In the genomic region with DNA sequence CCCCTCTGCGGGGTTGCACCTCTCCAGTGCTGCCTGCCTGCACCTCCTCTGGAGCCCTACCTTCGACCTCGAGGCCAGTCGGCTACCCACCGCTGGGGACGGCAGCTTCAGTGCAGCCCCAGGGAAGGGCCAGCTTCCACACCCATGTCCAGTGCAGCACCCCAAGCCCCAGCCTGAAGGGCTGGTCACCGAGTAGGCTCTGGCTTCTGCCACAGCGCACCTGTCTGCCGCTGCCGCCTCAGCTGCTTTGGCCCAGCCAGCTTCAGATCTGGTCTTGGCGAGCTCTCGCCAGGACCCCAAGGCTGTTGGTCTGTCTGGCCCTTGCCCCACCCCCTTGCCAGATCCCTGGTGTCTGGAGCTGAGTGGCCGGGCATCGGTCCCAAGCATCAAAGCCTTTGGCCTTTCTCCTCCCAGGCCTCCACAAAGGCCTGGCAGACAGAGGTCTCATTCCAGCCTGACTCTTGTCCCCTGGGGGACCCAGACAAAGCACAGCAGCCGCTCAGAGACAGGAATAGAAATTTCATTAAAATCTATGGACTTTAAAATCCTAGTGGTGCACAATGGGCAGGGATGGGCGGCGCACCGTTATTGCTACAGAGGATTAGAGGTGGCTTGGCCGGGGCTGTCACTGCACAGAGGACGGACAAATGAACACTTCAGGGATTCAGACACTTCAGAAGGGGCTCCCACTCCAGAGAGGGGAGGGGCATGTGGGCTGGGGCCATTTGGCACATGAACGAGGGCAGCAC, we compare ENCODE assay signal across 1 cellular context.
TF ChIP-seq lines count a peak whose summit lies in the region.

No MANE protein-coding gene starts in this region.

TF ChIP-seq in neural cell, 6 proteins besides CTCF, POLR2A, EP300 and RAD21 (continued from another document):
- TF ChIP-seq, protein P1, sequence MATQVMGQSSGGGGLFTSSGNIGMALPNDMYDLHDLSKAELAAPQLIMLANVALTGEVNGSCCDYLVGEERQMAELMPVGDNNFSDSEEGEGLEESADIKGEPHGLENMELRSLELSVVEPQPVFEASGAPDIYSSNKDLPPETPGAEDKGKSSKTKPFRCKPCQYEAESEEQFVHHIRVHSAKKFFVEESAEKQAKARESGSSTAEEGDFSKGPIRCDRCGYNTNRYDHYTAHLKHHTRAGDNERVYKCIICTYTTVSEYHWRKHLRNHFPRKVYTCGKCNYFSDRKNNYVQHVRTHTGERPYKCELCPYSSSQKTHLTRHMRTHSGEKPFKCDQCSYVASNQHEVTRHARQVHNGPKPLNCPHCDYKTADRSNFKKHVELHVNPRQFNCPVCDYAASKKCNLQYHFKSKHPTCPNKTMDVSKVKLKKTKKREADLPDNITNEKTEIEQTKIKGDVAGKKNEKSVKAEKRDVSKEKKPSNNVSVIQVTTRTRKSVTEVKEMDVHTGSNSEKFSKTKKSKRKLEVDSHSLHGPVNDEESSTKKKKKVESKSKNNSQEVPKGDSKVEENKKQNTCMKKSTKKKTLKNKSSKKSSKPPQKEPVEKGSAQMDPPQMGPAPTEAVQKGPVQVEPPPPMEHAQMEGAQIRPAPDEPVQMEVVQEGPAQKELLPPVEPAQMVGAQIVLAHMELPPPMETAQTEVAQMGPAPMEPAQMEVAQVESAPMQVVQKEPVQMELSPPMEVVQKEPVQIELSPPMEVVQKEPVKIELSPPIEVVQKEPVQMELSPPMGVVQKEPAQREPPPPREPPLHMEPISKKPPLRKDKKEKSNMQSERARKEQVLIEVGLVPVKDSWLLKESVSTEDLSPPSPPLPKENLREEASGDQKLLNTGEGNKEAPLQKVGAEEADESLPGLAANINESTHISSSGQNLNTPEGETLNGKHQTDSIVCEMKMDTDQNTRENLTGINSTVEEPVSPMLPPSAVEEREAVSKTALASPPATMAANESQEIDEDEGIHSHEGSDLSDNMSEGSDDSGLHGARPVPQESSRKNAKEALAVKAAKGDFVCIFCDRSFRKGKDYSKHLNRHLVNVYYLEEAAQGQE (IDR thresholded peaks at IDR 0.05; ENCODE audit: borderline replicate concordance) = no peak
- TF ChIP-seq TAF1 (IDR thresholded peaks at IDR 0.05; ENCODE audit: low read depth) = no peak
- TF ChIP-seq POLR2AphosphoS5 (IDR thresholded peaks at IDR 0.05) = no peak
TF ChIP-seq in neural cell: peak in this region for 0.
